In genomic region chrX:121569609-121570008, GRCh38 we compare ENCODE assay signal across 17 cellular contexts.
DNase-seq lines count a peak whose midpoint lies in the region; ATAC-seq, FAIRE-seq and TF ChIP-seq lines count a peak whose summit lies in the region.
"Had no signal": no experiment of that assay in that cellular context is flagged by ENCODE, and none has a peak within 500 bp of the region (broad histone marks: within the 10 kb centered on the region; RNA-seq: fewer than 3 reads in every experiment).

No MANE protein-coding gene starts in this region.

- H3K27me3 ChIP-seq in GM06990 (replicated peaks; ENCODE audit: control insufficient read depth, insufficient read depth, low read length) (no peaks in the 10 kb centered on the region), colonic mucosa (no peaks in the 10 kb centered on the region), left lung (no peaks in the 10 kb centered on the region)
- H3K27me3 ChIP-seq: neutrophil had no signal

- DNase-seq in GM06990 (ENCODE audit: extremely low read depth, insufficient read length), result peak; percentile 26
- DNase-seq in colonic mucosa, result no peak
- DNase-seq in NCI-H2081 (lab: John Stamatoyannopoulos, UW), result no peak
- no peak for DNase-seq in left lung
- DNase-seq in frontal cortex (ENCODE audit: low spot score in 2 of 2), result no peak
- DNase-seq: 8988T; activated gamma-delta T cell treated with Interleukin-2 at 50 U/mL for 16 hours; CD4-positive, alpha-beta memory T cell; mesenchymal stem cell; NCI-H2171 treated with DMSO at 0.1 percent for 48 hours had no signal

- no peak overlapping the region for H3K9ac ChIP-seq in colonic mucosa (ENCODE audit: low read depth in 2 of 2, low read length in 2 of 2)

- intact Hi-C loops in colonic mucosa (cut with DNase I), result no loop called here
- intact Hi-C loops in left lung (cut with DNase I), result no loop called here

- no peak overlapping the region for H3K4me3 ChIP-seq in GM06990 (replicated peaks; ENCODE audit: low read depth, low read length)
- H3K4me3 ChIP-seq in colonic mucosa, result no peak overlapping the region
- no peak overlapping the region for H3K4me3 ChIP-seq in left lung
- H3K4me3 ChIP-seq: skin epidermis had no signal

- TF ChIP-seq CTCF in GM06990 (IDR thresholded peaks at IDR 0.05; ENCODE audit: insufficient read depth, low read length, poor library complexity, severe bottlenecking) (no peak), colonic mucosa (IDR thresholded peaks at IDR 0.05) (no peak), left lung (IDR thresholded peaks at IDR 0.05) (no peak)

- H3K36me3 ChIP-seq in GM06990 (ENCODE audit: control insufficient read depth, insufficient read depth, low read length) (no peaks in the 10 kb centered on the region), colonic mucosa (no peaks in the 10 kb centered on the region), left lung (no peaks in the 10 kb centered on the region)
- H3K36me3 ChIP-seq: neutrophil had no signal

- ATAC-seq in GM19351 (IDR thresholded peaks at IDR 0.05; ENCODE audit: unreplicated experiment) (peak; percentile 73), HG02642 (IDR thresholded peaks at IDR 0.05; ENCODE audit: poor library complexity, unreplicated experiment) (peak; percentile 79), HG03439 (IDR thresholded peaks at IDR 0.05; ENCODE audit: unreplicated experiment) (peak; percentile 81), left lung (no peak)
- ATAC-seq: HCT116 had no signal

- no peak for FAIRE-seq in frontal cortex (lab: Jason Lieb, UNC)
- FAIRE-seq: G401.6 had no signal

- H3K27ac ChIP-seq in colonic mucosa, result no peak overlapping the region
- no peak overlapping the region for H3K27ac ChIP-seq in left lung
- H3K27ac ChIP-seq: neutrophil, skin epidermis had no signal

- H3K9me3 ChIP-seq in colonic mucosa, result no peaks in the 10 kb centered on the region
- H3K9me3 ChIP-seq in left lung, result no peaks in the 10 kb centered on the region
- H3K9me3 ChIP-seq: neutrophil had no signal

- H3K4me1 ChIP-seq in colonic mucosa (no peaks in the 10 kb centered on the region), left lung (no peaks in the 10 kb centered on the region)
